Comparison of ENCODE assay signal across 8 cellular contexts in genomic region chr6:156718647-156719394, GRCh38. TPM values are rescaled to one million over a fixed set of nuclear protein-coding genes. Genes with fewer than 3 reads are reported as not detected.
DNase-seq lines count a peak whose midpoint lies in the region; ATAC-seq and TF ChIP-seq lines count a peak whose summit lies in the region.

No MANE protein-coding gene starts in this region.

- no peak overlapping the region for H3K4me3 ChIP-seq in sigmoid colon

- peaks cover 0 to 25% (median 24%) of the 10 kb centered on the region in 4 donors for H3K4me1 ChIP-seq in sigmoid colon

- 85 to 93% methylated on average over 18 of the region's 18 CpGs for WGBS in sigmoid colon, 2 donors

- H3K9me3 ChIP-seq in sigmoid colon: no peaks in the 10 kb centered on the region

- no peak for TF ChIP-seq POLR2A in sigmoid colon (IDR thresholded peaks at IDR 0.05)

- DNase-seq in GM03348 (ENCODE audit: low spot score) (peak; percentile 79), RPMI7951 (ENCODE audit: low read depth) (peak; percentile 90), fibroblast of peridontal ligament (ENCODE audit: extremely low read depth) (peak; percentile 68), sigmoid colon (peak; percentile 68), germinal center (ENCODE audit: low spot score) (no peak), NCI-H187 (lab: John Stamatoyannopoulos, UW) (no peak)

- intact Hi-C loops in sigmoid colon (cut with DNase I): no loop called here

- H3K27ac ChIP-seq in sigmoid colon: peak overlapping the region; percentile 80 to 92 (median 90)

- ATAC-seq in HG03432 (IDR thresholded peaks at IDR 0.05; ENCODE audit: unreplicated experiment): no peak
- ATAC-seq in GM18909 (IDR thresholded peaks at IDR 0.05; ENCODE audit: poor library complexity, unreplicated experiment): no peak

- TF ChIP-seq EP300 in sigmoid colon (IDR thresholded peaks at IDR 0.05): no peak

- no peaks in the 10 kb centered on the region for H3K27me3 ChIP-seq in sigmoid colon

- no peaks in the 10 kb centered on the region for H3K36me3 ChIP-seq in sigmoid colon

- TF ChIP-seq CTCF in sigmoid colon (IDR thresholded peaks at IDR 0.05): no peak

RNA-seq across cellular contexts. Expression of gene ARID1B, which starts 58.4 kb away (rescaled TPM):
- 13.7 and 14.8 TPM in 2 replicates for total RNA-seq in RPMI7951 (2014; rRNA removed; shearing (Covaris generic))
- total RNA-seq in sigmoid colon: 100 to 1,000 TPM in 1 of 4 donors, 10 to 100 TPM in 3; 69.6 to 115 (median 78.8) TPM
- 10 to 100 TPM in 1 of 3 donors, 1 to 10 TPM in 2; 8.4 to 30.4 (median 8.6) TPM for polyA plus RNA-seq in sigmoid colon

Comparison
In these comparisons a context has a peak if more than half of its experiments do, and no peak if none do; other contexts are left out.
1. DNase-seq: peak in GM03348 (single experiment), RPMI7951 (single experiment), fibroblast of peridontal ligament (single experiment) and sigmoid colon (single experiment); none in germinal center (single experiment) and NCI-H187 (0 of 2).